In the genomic region with DNA sequence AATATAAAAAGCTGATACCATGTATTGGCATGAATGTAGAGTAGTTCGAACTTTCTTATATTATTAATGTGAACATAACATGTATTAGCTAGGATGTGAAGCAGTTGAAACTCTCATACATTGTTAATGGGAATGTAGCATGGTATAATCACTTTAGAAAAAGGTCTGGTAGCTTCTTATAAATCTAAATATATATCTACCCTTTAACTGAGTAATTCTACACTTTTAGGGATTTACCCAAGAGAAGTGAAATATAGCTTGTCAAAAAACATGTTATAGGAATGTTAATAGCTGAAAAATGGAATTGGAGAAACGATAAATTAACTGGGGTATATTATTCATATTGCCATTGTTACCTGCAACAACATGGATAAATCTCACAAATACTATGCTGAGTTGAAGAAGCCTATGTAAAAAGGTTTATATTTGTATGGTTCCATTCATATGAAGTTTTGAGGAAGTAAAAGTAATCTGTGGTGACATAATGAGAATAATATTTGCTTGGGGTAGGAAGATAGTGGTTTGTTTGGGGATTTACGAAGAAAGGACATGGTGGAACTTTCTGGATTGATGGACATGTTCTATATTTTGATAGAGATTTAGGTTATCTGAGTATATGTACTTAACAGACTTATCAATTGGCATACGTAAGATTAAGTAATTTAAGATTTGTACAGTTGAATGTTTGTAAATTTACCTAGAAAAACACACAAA, we compare ENCODE assay signal across 17 cellular contexts.
DNase-seq lines count a peak whose midpoint lies in the region; ATAC-seq, FAIRE-seq and TF ChIP-seq lines count a peak whose summit lies in the region.
"Had no signal": no experiment of that assay in that cellular context is flagged by ENCODE, and none has a peak within 500 bp of the region (broad histone marks: within the 10 kb centered on the region; RNA-seq: fewer than 3 reads in every experiment).

No MANE protein-coding gene starts in this region.

- DNase-seq in IMR-90 (no peak), cerebellar cortex (ENCODE audit: low spot score) (no peak)
- no peak for DNase-seq in stimulated activated CD8-positive, alpha-beta memory T cell treated with anti-CD3 and anti-CD28 coated beads, Interleukin-4, amount 100 ng/mL, for 48 hours
- DNase-seq: ACHN; C1 segment of cervical spinal cord; NCI-H1105; NCI-H1694 treated with DMSO at 0.1 percent for 48 hours; NK-92 treated with Interleukin-12 subunit alpha and Interleukin-12 subunit beta, amount 100 ng/mL, for 24 hours; SW 1271 had no signal

- no peak overlapping the region for H2AK5ac ChIP-seq in IMR-90 (ENCODE audit: low read depth, low read length)

- no peak overlapping the region for H3K4me3 Mint-ChIP-seq in dendritic cell treated with granulocyte-macrophage colony-stimulating factor and Interleukin-4, amounts not matched to agents 40 ng/mL and 50 ng/mL, for 4 days

- H3K9ac ChIP-seq in IMR-90 (ENCODE audit: low read depth, low read length) (no peak overlapping the region), OCI-LY3 (ENCODE audit: low read length) (no peak overlapping the region)
- H3K9ac ChIP-seq: KMS-11 had no signal

- peak; percentile 55 for FAIRE-seq in G401.6 (lab: Jason Lieb, UNC)
- FAIRE-seq: D721Med, HepG2 had no signal

- H3K4me1 ChIP-seq in IMR-90 (ENCODE audit: control insufficient read depth, insufficient read depth, low read length) (peaks cover 12% of the 10 kb centered on the region), OCI-LY3 (ENCODE audit: low read length) (peaks cover 17% of the 10 kb centered on the region)

- no peak overlapping the region for H3K56ac ChIP-seq in IMR-90 (ENCODE audit: extremely low read depth, insufficient read depth, low read length)

- no peak overlapping the region for H2BK20ac ChIP-seq in IMR-90 (ENCODE audit: low read depth, low read length)

- no peaks in the 10 kb centered on the region for H4K20me1 ChIP-seq in IMR-90 (ENCODE audit: insufficient read depth, low read length)
- H4K20me1 ChIP-seq in OCI-LY3 (ENCODE audit: insufficient read depth, low read length): peaks cover 8% of the 10 kb centered on the region; the same call in 1 of the 2 replicates

- CTCF ChIA-PET in IMR-90 (lab: Yijun Ruan, JAX): no interaction called here

- H3K27ac Mint-ChIP-seq in dendritic cell treated with granulocyte-macrophage colony-stimulating factor and Interleukin-4, amounts not matched to agents 40 ng/mL and 50 ng/mL, for 4 days: peak overlapping the region; percentile 23

- H2BK15ac ChIP-seq in IMR-90 (ENCODE audit: low read depth, low read length): no peak overlapping the region

- no peak overlapping the region for H4K5ac ChIP-seq in IMR-90 (ENCODE audit: low read depth, low read length)

- in situ Hi-C loops in IMR-90 (cut with MboI; ENCODE audit: low sequenced_read_pairs): no loop called here

- intact Hi-C loops in IMR-90 (cut with micrococcal nuclease): loop anchor here (2.0 to 5.0 kb wide), 5 partner anchors 191 to 358 kb away; partner anchors contain the start of genes NASP, P3R3URF, PRDX1 and TMEM69
- intact Hi-C loops in dendritic cell treated with granulocyte-macrophage colony-stimulating factor and Interleukin-4, amounts not matched to agents 40 ng/mL and 50 ng/mL, for 4 days (cut with micrococcal nuclease): no loop called here

- no peak overlapping the region for H3K4me2 ChIP-seq in IMR-90 (ENCODE audit: low read depth, low read length)
- peak overlapping the region; percentile 29 for H3K4me2 ChIP-seq in OCI-LY3 (ENCODE audit: low read length)
- H3K4me2 ChIP-seq: KMS-11 had no signal

- no peak overlapping the region for H3K27ac ChIP-seq in IMR-90 (ENCODE audit: insufficient read depth, low read length)
- no peak overlapping the region for H3K27ac ChIP-seq in OCI-LY3 (ENCODE audit: low read length)
- H3K27ac ChIP-seq: KMS-11, SJSA1 had no signal

- H3K14ac ChIP-seq in IMR-90 (replicated peaks; ENCODE audit: low read depth, low read length): no peak overlapping the region

- no peak overlapping the region for H4K91ac ChIP-seq in IMR-90 (ENCODE audit: insufficient read depth, low read depth, low read length)

- H3K18ac ChIP-seq in IMR-90 (ENCODE audit: low read depth, low read length): no peak overlapping the region

- no peak overlapping the region for H2AFZ ChIP-seq in IMR-90 (replicated peaks; ENCODE audit: low read length, poor library complexity)
- H2AFZ ChIP-seq in OCI-LY3 (ENCODE audit: low read depth, low read length): no peak overlapping the region

- BruUV-seq in IMR-90 (replicated peaks; lab: Mats Ljungman, UMichigan): no TSS peak

- H3K4me1 Mint-ChIP-seq in dendritic cell treated with granulocyte-macrophage colony-stimulating factor and Interleukin-4, amounts not matched to agents 40 ng/mL and 50 ng/mL, for 4 days (ENCODE audit: low read depth): peaks cover 6% of the 10 kb centered on the region

- TF ChIP-seq RAD21 in IMR-90 (IDR thresholded peaks at IDR 0.05; ENCODE audit: low read length): no peak

- no peaks in the 10 kb centered on the region for H3K9me3 Mint-ChIP-seq in dendritic cell treated with granulocyte-macrophage colony-stimulating factor and Interleukin-4, amounts not matched to agents 40 ng/mL and 50 ng/mL, for 4 days

- no peak overlapping the region for H3K4ac ChIP-seq in IMR-90 (ENCODE audit: low read depth, low read length)

- WGBS in IMR-90 (ENCODE audit: extremely low coverage in 2 of 2, insufficient read length in 1 of 2), 2 experiments: 100% methylated on average over 1 of the region's 4 CpGs

- TF ChIP-seq CTCF in IMR-90 (conservative IDR thresholded peaks at IDR 0.05; ENCODE audit: low read depth, low read length): no peak
- no peak for TF ChIP-seq CTCF in OCI-LY3 (IDR thresholded peaks at IDR 0.05; ENCODE audit: low read depth, low read length)

- POLR2A ChIA-PET in IMR-90 (lab: Charles Lee; ENCODE audit: unreplicated experiment): interaction anchor here (0.7 kb wide), 2 partner anchors 19 to 178 kb away, joined by 7 to 12 read pairs; no protein-coding TSS in a partner anchor

- dilution Hi-C loops in IMR-90 (cut with HindIII; ENCODE audit: low sequenced_read_pairs, unreplicated experiment): no loop called here

- peak overlapping the region; percentile 23 for H2BK5ac ChIP-seq in IMR-90 (ENCODE audit: low read depth, low read length, poor library complexity, severe bottlenecking)

- TF ChIP-seq POLR2A in IMR-90 (IDR thresholded peaks at IDR 0.05; ENCODE audit: low read depth, low read length): no peak

- no peaks in the 10 kb centered on the region for H3K27me3 ChIP-seq in IMR-90 (ENCODE audit: control insufficient read depth, insufficient read depth, low read length)
- H3K27me3 ChIP-seq in OCI-LY3 (ENCODE audit: low read depth, low read length): no peaks in the 10 kb centered on the region
- H3K27me3 ChIP-seq: SJSA1 had no signal

- peaks cover 16 to 37% of the 10 kb centered on the region in 2 experiments for H3K79me1 ChIP-seq in IMR-90 (ENCODE audit: low read depth in 1 of 2, low read length in 2 of 2)

- peaks cover 33% of the 10 kb centered on the region for H3K27me3 Mint-ChIP-seq in dendritic cell treated with granulocyte-macrophage colony-stimulating factor and Interleukin-4, amounts not matched to agents 40 ng/mL and 50 ng/mL, for 4 days

- no peaks in the 10 kb centered on the region for H3K9me1 ChIP-seq in IMR-90 (ENCODE audit: insufficient read depth, low read length)

- no peak overlapping the region for H2BK120ac ChIP-seq in IMR-90 (ENCODE audit: low read depth, low read length)

- no peaks in the 10 kb centered on the region for H3K36me3 ChIP-seq in IMR-90 (ENCODE audit: control insufficient read depth, insufficient read depth, low read length)
- H3K36me3 ChIP-seq in OCI-LY3 (replicated peaks; ENCODE audit: low read depth, low read length): no peaks in the 10 kb centered on the region

- H4K8ac ChIP-seq in IMR-90 (ENCODE audit: low read depth in 2 of 2, low read length in 2 of 2): no peak overlapping the region; a peak in 1 of 4 replicates

- no peaks in the 10 kb centered on the region for H3K79me2 ChIP-seq in OCI-LY3 (ENCODE audit: low read length)

- no peaks in the 10 kb centered on the region for H3K36me3 Mint-ChIP-seq in dendritic cell treated with granulocyte-macrophage colony-stimulating factor and Interleukin-4, amounts not matched to agents 40 ng/mL and 50 ng/mL, for 4 days (ENCODE audit: low read depth)

- ATAC-seq in IMR-90 (ENCODE audit: low read depth) (no peak), HG03175 (IDR thresholded peaks at IDR 0.05; ENCODE audit: unreplicated experiment) (no peak)
- ATAC-seq: HepG2 had no signal

- H3K4me3 ChIP-seq in IMR-90 (ENCODE audit: insufficient read depth, low read depth, low read length) (no peak overlapping the region), OCI-LY3 (ENCODE audit: low read length) (no peak overlapping the region)
- H3K4me3 ChIP-seq: SJSA1 had no signal

- no peaks in the 10 kb centered on the region for H3K9me3 ChIP-seq in IMR-90 (ENCODE audit: control insufficient read depth, insufficient read depth, low read length)
- no peaks in the 10 kb centered on the region for H3K9me3 ChIP-seq in OCI-LY3 (ENCODE audit: insufficient read depth, low read length)
- H3K9me3 ChIP-seq: SJSA1 had no signal

- no peak overlapping the region for H3K23ac ChIP-seq in IMR-90 (ENCODE audit: low read depth, low read length)

- H2AK9ac ChIP-seq in IMR-90 (replicated peaks; ENCODE audit: low read depth, low read length, poor library complexity): no peak overlapping the region

TF ChIP-seq in IMR-90, 13 proteins besides CTCF, POLR2A, EP300 and RAD21:
- no peak for TF ChIP-seq NFE2L2 (IDR thresholded peaks at IDR 0.05; ENCODE audit: low read depth, low read length)
TF ChIP-seq in IMR-90: peak in this region for 0.
